In the genomic region with DNA sequence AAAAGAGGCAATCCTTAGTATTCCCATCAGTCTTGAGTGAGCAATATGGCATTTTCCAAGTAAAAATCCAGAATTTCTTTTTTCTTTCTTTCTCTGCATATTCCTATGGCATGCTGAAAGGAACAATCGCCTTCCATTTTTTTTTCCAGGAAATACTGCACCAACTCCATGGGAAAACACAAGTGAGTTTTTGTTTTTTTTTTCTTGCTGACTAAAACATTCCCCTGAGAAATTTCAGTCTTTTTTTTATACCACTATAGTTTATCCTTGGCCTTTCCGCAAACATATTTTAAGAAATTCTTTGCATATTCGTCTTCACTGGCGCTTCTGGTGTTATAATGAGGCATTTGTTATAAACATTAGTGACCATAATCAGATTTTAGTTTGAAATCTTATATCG, we compare ENCODE assay signal across 37 cellular contexts.
"Had no signal": no experiment of that assay in that cellular context is flagged by ENCODE, and none has a peak within 500 bp of the region (broad histone marks: within the 10 kb centered on the region; RNA-seq: fewer than 3 reads in every experiment).

No MANE protein-coding gene starts in this region.

- H3K4me1 ChIP-seq: adrenal gland, ascending aorta, breast epithelium, esophagus squamous epithelium, gastrocnemius medialis, heart left ventricle had no signal

- H3K4me1 Mint-ChIP-seq: activated T-helper 17 cell treated with anti-CD3 and anti-CD28 coated beads, Interleukin-2, amount 50 U/mL, for 72 hours had no signal

- H3K9me3 Mint-ChIP-seq: activated B cell treated with CpG ODN at 0.5 μM for 24 hours; activated CD8-positive, alpha-beta T cell treated with anti-CD3 and anti-CD28 coated beads for 36 hours; activated naive CD4-positive, alpha-beta T cell treated with anti-CD3 and anti-CD28 coated beads, Interleukin-2, amount 50 U/mL, for 24 hours; activated naive CD8-positive, alpha-beta T cell treated with anti-CD3 and anti-CD28 coated beads for 36 hours; activated naive CD8-positive, alpha-beta T cell treated with anti-CD3 and anti-CD28 coated beads, Interleukin-2, amount 50 U/mL, for 24 hours; activated T-cell treated with anti-CD3 and anti-CD28 coated beads, Interleukin-2, amount 50 U/mL, for 4 hours; activated T-helper 17 cell treated with anti-CD3 and anti-CD28 coated beads, Interleukin-2, amount 50 U/mL, for 72 hours; brain; dendritic cell treated with granulocyte-macrophage colony-stimulating factor and Interleukin-4, amounts not matched to agents 40 ng/mL and 50 ng/mL, for 4 days; effector memory CD8-positive, alpha-beta T cell; T-helper 2 cell treated with Interferon-gamma antibody and Interleukin-4, amounts not matched to agents 5 μg/mL and 100 μg/mL, for 36 hours had no signal

- H3K27ac ChIP-seq: adrenal gland, ascending aorta, breast epithelium, cardiac muscle cell, coronary artery, epithelial cell of prostate, esophagus squamous epithelium, gastrocnemius medialis, heart left ventricle, WERI-Rb-1 had no signal

- H3K27me3 ChIP-seq: adrenal gland, ascending aorta, breast epithelium, cardiac muscle cell, esophagus squamous epithelium, gastrocnemius medialis, heart left ventricle had no signal

- H3K36me3 ChIP-seq: adrenal gland, ascending aorta, breast epithelium, cardiac muscle cell, esophagus squamous epithelium, gastrocnemius medialis, heart left ventricle, WERI-Rb-1 had no signal

- H3K4me3 Mint-ChIP-seq: activated B cell treated with CpG ODN at 0.5 μM for 24 hours; activated CD8-positive, alpha-beta T cell treated with anti-CD3 and anti-CD28 coated beads for 36 hours; activated naive CD4-positive, alpha-beta T cell treated with anti-CD3 and anti-CD28 coated beads, Interleukin-2, amount 50 U/mL, for 24 hours; activated naive CD8-positive, alpha-beta T cell treated with anti-CD3 and anti-CD28 coated beads for 36 hours; activated naive CD8-positive, alpha-beta T cell treated with anti-CD3 and anti-CD28 coated beads, Interleukin-2, amount 50 U/mL, for 24 hours; activated T-cell treated with anti-CD3 and anti-CD28 coated beads, Interleukin-2, amount 50 U/mL, for 4 hours; activated T-helper 17 cell treated with anti-CD3 and anti-CD28 coated beads, Interleukin-2, amount 50 U/mL, for 72 hours; brain; dendritic cell treated with granulocyte-macrophage colony-stimulating factor and Interleukin-4, amounts not matched to agents 40 ng/mL and 50 ng/mL, for 4 days; effector memory CD8-positive, alpha-beta T cell; T-helper 17 cell; T-helper 2 cell treated with Interferon-gamma antibody and Interleukin-4, amounts not matched to agents 5 μg/mL and 100 μg/mL, for 36 hours had no signal

- H3K9me3 ChIP-seq: adrenal gland, ascending aorta, breast epithelium, esophagus squamous epithelium, gastrocnemius medialis, heart left ventricle had no signal

- H3K4me3 ChIP-seq: adrenal gland, ascending aorta, breast epithelium, cardiac muscle cell, coronary artery, esophagus squamous epithelium, gastrocnemius medialis, heart left ventricle had no signal

- DNase-seq: activated B cell treated with CpG ODN at 0.5 μM for 24 hours; activated CD4-positive, alpha-beta T cell treated with anti-CD3 and anti-CD28 coated beads for 48 hours; activated CD4-positive, alpha-beta T cell treated with anti-CD3 and anti-CD28 coated beads, Interleukin-2, amount 50 U/mL, for 1 hour; activated CD4-positive, alpha-beta T cell treated with anti-CD3 and anti-CD28 coated beads, Interleukin-2, amount 50 U/mL, for 48 hours; activated CD8-positive, alpha-beta memory T cell treated with anti-CD3 and anti-CD28 coated beads for 24 hours; activated CD8-positive, alpha-beta T cell treated with anti-CD3 and anti-CD28 coated beads for 36 hours; activated effector memory CD4-positive, alpha-beta T cell treated with Interleukin-2 at 50 U/mL for 16 hours; activated gamma-delta T cell treated with Interleukin-2 at 50 U/mL for 16 hours; activated naive CD4-positive, alpha-beta T cell treated with Interleukin-2 at 50 U/mL for 16 hours; activated naive CD8-positive, alpha-beta T cell treated with anti-CD3 and anti-CD28 coated beads for 36 hours; activated naive CD8-positive, alpha-beta T cell treated with anti-CD3 and anti-CD28 coated beads, Interleukin-2, amount 50 U/mL, for 24 hours; activated T-cell treated with anti-CD3 and anti-CD28 coated beads, Interleukin-2, amount 50 U/mL, for 4 hours; adrenal gland; central memory CD4-positive, alpha-beta T cell; cerebellar nuclear complex; effector CD4-positive, alpha-beta T cell; effector memory CD8-positive, alpha-beta T cell; esophagus squamous epithelium; foreskin fibroblast; gastrocnemius medialis; glutamatergic neuron; heart left ventricle; T-helper 1 cell; T-helper 17 cell; T1000; WERI-Rb-1 had no signal

- H3K27me3 Mint-ChIP-seq: effector memory CD8-positive, alpha-beta T cell had no signal

- ATAC-seq: activated CD4-positive, CD25-positive, alpha-beta regulatory T cell treated with anti-CD3 and anti-CD28 coated beads, Interleukin-2, amount 50 U/mL, for 24 hours; activated CD8-positive, alpha-beta T cell treated with anti-CD3 and anti-CD28 coated beads for 36 hours; activated naive CD8-positive, alpha-beta T cell treated with anti-CD3 and anti-CD28 coated beads, Interleukin-2, amount 50 U/mL, for 24 hours; activated T-cell treated with anti-CD3 and anti-CD28 coated beads, Interleukin-2, amount 50 U/mL, for 4 hours; activated T-helper 17 cell treated with anti-CD3 and anti-CD28 coated beads, Interleukin-2, amount 50 U/mL, for 72 hours; effector memory CD8-positive, alpha-beta T cell; gastrocnemius medialis; heart left ventricle; T-helper 17 cell had no signal

- H3K27ac Mint-ChIP-seq: activated B cell treated with CpG ODN at 0.5 μM for 24 hours; activated CD8-positive, alpha-beta T cell treated with anti-CD3 and anti-CD28 coated beads for 36 hours; activated naive CD4-positive, alpha-beta T cell treated with anti-CD3 and anti-CD28 coated beads, Interleukin-2, amount 50 U/mL, for 24 hours; activated naive CD8-positive, alpha-beta T cell treated with anti-CD3 and anti-CD28 coated beads for 36 hours; activated naive CD8-positive, alpha-beta T cell treated with anti-CD3 and anti-CD28 coated beads, Interleukin-2, amount 50 U/mL, for 24 hours; activated T-helper 17 cell treated with anti-CD3 and anti-CD28 coated beads, Interleukin-2, amount 50 U/mL, for 72 hours; brain; dendritic cell treated with granulocyte-macrophage colony-stimulating factor and Interleukin-4, amounts not matched to agents 40 ng/mL and 50 ng/mL, for 4 days; effector memory CD8-positive, alpha-beta T cell; T-helper 17 cell; T-helper 2 cell treated with Interferon-gamma antibody and Interleukin-4, amounts not matched to agents 5 μg/mL and 100 μg/mL, for 36 hours had no signal

- H3K36me3 Mint-ChIP-seq: activated naive CD4-positive, alpha-beta T cell treated with anti-CD3 and anti-CD28 coated beads, Interleukin-2, amount 50 U/mL, for 24 hours; activated naive CD8-positive, alpha-beta T cell treated with anti-CD3 and anti-CD28 coated beads for 36 hours; brain had no signal
